ENCODE assay signal across 10 cellular contexts in the genomic region with DNA sequence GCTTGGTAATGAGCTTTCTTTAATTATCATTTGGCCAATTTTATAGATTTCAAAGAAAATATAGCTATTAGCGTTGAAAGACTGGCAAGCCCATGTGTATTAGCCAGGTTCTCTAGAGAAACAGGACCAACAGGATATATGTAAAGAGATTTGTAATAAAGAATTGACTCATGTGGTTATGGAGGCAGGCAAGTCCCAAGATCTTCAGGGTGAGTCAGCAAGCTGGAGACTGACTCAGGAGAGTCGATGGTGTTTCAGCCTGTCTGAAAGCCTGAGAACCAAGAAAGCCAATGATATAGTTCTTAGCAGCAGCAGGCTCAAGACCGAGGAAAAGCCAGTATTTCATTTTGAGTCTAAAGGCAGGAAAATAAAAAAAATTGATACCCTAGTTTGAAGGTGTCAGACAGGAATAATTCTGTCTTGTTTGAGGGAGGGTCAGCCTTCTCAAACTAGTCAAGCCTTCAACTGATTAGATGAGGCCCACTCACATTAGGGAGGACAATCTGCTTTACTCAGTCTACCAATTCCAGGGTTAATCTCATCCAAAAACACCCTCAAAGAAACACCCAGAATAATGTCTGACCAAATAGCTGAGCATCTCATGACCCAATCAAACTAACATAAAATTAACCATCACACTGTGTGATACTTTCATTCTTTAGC.
DNase-seq lines count a peak whose midpoint lies in the region; ATAC-seq and TF ChIP-seq lines count a peak whose summit lies in the region.
"Had no signal": no experiment of that assay in that cellular context is flagged by ENCODE, and none has a peak within 500 bp of the region (broad histone marks: within the 10 kb centered on the region; RNA-seq: fewer than 3 reads in every experiment).

No MANE protein-coding gene starts in this region.

- H3K36me3 Mint-ChIP-seq in activated T-helper 17 cell treated with anti-CD3 and anti-CD28 coated beads, Interleukin-2, amount 50 U/mL, for 72 hours (ENCODE audit: low read depth): no peaks in the 10 kb centered on the region
- H3K36me3 Mint-ChIP-seq: mesothelial cell of epicardium had no signal

- in situ Hi-C loops in GM13977 (cut with MboI; ENCODE audit: low pct_unique_long_range_greater_than_20kb, low sequenced_read_pairs, unreplicated experiment): no loop called here

- H3K27me3 ChIP-seq in ascending aorta (no peaks in the 10 kb centered on the region), tibial artery (no peaks in the 10 kb centered on the region)
- H3K27me3 ChIP-seq: cardiac muscle cell had no signal

- DNase-seq in myocyte (ENCODE audit: low read depth) (peak; percentile 11), ascending aorta (ENCODE audit: low spot score in 2 of 2) (no peak), tibial artery (no peak), GM13977 (ENCODE audit: low spot score) (no peak)

- H3K9me3 ChIP-seq in ascending aorta (peaks cover 0 to 3% of the 10 kb centered on the region in 2 donors), tibial artery (no peaks in the 10 kb centered on the region)

- intact Hi-C loops in ascending aorta (cut with DNase I): no loop called here
- intact Hi-C loops in tibial artery (cut with DNase I; ENCODE audit: low total_unique reads): no loop called here

- H3K4me1 Mint-ChIP-seq in activated T-helper 17 cell treated with anti-CD3 and anti-CD28 coated beads, Interleukin-2, amount 50 U/mL, for 72 hours: peaks cover 8% of the 10 kb centered on the region
- H3K4me1 Mint-ChIP-seq: mesothelial cell of epicardium had no signal

- H3K4me1 ChIP-seq in ascending aorta: no peaks in the 10 kb centered on the region
- H3K4me1 ChIP-seq in tibial artery: no peaks in the 10 kb centered on the region

- no peaks in the 10 kb centered on the region for H3K27me3 Mint-ChIP-seq in activated T-helper 17 cell treated with anti-CD3 and anti-CD28 coated beads, Interleukin-2, amount 50 U/mL, for 72 hours

- H3K27ac ChIP-seq in ascending aorta (no peak overlapping the region), tibial artery (no peak overlapping the region)
- H3K27ac ChIP-seq: cardiac muscle cell had no signal

- ATAC-seq in GM18511 (IDR thresholded peaks at IDR 0.05; ENCODE audit: unreplicated experiment) (peak; percentile 70), HG03097 (IDR thresholded peaks at IDR 0.05; ENCODE audit: low FRiP score, unreplicated experiment) (peak; percentile 70), HG03108 (IDR thresholded peaks at IDR 0.05; ENCODE audit: unreplicated experiment) (no peak)
- peak; percentile 98 for ATAC-seq in activated T-helper 17 cell treated with anti-CD3 and anti-CD28 coated beads, Interleukin-2, amount 50 U/mL, for 72 hours (replicated peaks)

- H3K4me3 ChIP-seq in ascending aorta (no peak overlapping the region), tibial artery (no peak overlapping the region)
- H3K4me3 ChIP-seq: cardiac muscle cell had no signal

- no peaks in the 10 kb centered on the region for H3K36me3 ChIP-seq in ascending aorta
- H3K36me3 ChIP-seq in tibial artery: no peaks in the 10 kb centered on the region
- H3K36me3 ChIP-seq: cardiac muscle cell had no signal

- no peak overlapping the region for H3K4me3 Mint-ChIP-seq in activated T-helper 17 cell treated with anti-CD3 and anti-CD28 coated beads, Interleukin-2, amount 50 U/mL, for 72 hours
- H3K4me3 Mint-ChIP-seq: mesothelial cell of epicardium had no signal

- H3K27ac Mint-ChIP-seq in activated T-helper 17 cell treated with anti-CD3 and anti-CD28 coated beads, Interleukin-2, amount 50 U/mL, for 72 hours: no peak overlapping the region
- H3K27ac Mint-ChIP-seq: mesothelial cell of epicardium had no signal

- TF ChIP-seq CTCF in ascending aorta (IDR thresholded peaks at IDR 0.05) (no peak), tibial artery (IDR thresholded peaks at IDR 0.05) (no peak), GM13977 (IDR thresholded peaks at IDR 0.05; ENCODE audit: extremely low read depth, insufficient read depth, missing control alignments) (no peak)

- H3K9me3 Mint-ChIP-seq in activated T-helper 17 cell treated with anti-CD3 and anti-CD28 coated beads, Interleukin-2, amount 50 U/mL, for 72 hours: peaks cover 13% of the 10 kb centered on the region
